In the genomic region with DNA sequence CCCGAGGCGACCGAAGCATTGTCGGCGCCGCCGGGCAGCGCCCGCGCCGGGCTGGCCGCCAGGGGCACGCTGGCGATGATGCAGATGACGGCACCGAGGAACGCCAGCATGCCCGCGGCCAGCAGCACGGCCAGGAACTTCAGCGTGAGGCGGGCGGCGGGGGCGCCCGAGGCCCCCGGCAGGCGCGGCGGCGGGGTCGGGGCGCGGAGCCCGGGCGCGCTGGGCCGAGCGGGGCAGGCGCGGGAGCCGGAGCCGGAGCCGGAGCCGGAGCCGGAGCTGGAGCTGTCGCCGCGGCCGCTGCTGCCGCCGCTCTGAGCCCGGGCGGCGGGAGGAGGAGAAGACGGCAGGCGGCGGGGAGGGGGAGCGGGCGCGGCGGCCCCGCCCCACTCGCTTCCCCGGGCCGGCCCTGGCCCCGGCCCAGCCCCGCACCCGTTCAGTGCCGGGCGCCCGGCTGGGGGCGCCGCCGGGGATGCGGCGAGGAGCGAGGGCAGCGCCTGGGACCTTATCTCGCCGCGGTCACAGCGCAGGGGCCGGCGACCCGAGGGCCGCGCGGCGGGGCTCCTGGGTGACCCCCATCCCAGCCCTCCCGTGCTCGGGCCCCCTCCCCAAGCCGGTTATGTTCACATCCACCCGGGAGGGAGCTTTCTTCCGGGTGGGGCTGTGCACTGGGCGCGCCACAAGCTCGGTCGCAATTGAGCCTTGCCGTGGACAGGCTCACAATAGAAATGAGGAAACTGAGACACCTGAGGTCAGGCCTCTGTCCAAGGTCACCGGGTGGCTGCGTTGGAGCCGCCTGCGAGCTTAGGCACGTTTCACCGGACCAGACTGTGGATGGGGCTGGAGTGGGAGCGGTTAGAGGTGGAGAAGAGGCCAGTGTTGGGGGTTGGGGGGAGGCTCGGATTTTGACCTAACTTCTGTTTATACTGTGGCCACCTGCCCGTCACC, we compare ENCODE assay signal across 8 cellular contexts. TPM values are rescaled to one million over a fixed set of nuclear protein-coding genes. Genes with fewer than 3 reads are reported as not detected.
DNase-seq lines count a peak whose midpoint lies in the region; ATAC-seq and TF ChIP-seq lines count a peak whose summit lies in the region.

A gene (minus strand): TSS at position 313 of the 945 bp plus-strand sequence.

- peaks cover 44% of the 10 kb centered on the region for H3K27me3 Mint-ChIP-seq in activated naive CD8-positive, alpha-beta T cell treated with anti-CD3 and anti-CD28 coated beads, Interleukin-2, amount 50 U/mL, for 24 hours

- no peaks in the 10 kb centered on the region for H3K36me3 Mint-ChIP-seq in activated naive CD8-positive, alpha-beta T cell treated with anti-CD3 and anti-CD28 coated beads, Interleukin-2, amount 50 U/mL, for 24 hours (ENCODE audit: low read depth)

- H3K27ac ChIP-seq in osteoblast (ENCODE audit: low read depth, low read length), result no peak within 1 kb of the TSS

- H3K79me2 ChIP-seq in osteoblast (ENCODE audit: insufficient read depth, low read length), result no peaks in the 10 kb centered on the region

- no peaks in the 10 kb centered on the region for H3K36me3 ChIP-seq in osteoblast (ENCODE audit: insufficient read depth, low read length)

- no peak for TF ChIP-seq CTCF in osteoblast (IDR thresholded peaks at IDR 0.05; ENCODE audit: extremely low read depth, low read depth, low read length)

- peaks cover 51% of the 10 kb centered on the region for H3K27me3 ChIP-seq in osteoblast (ENCODE audit: insufficient read depth, low read length)

- H4K20me1 ChIP-seq in osteoblast (ENCODE audit: insufficient read depth, low read length), result no peaks in the 10 kb centered on the region

- H3K4me1 ChIP-seq in osteoblast (ENCODE audit: insufficient read depth, low read length), result no peaks in the 10 kb centered on the region

- DNase-seq in activated gamma-delta T cell treated with Interleukin-2 at 50 U/mL for 16 hours (peak; percentile 35), activated gamma-delta T cell (lab: John Stamatoyannopoulos, UW) (no peak), RKO (ENCODE audit: low spot score) (peak; percentile 69), Right ventricle myocardium superior (peak; percentile 70), osteoblast (ENCODE audit: insufficient read length, low spot score, missing footprints) (peak; percentile 97)
- DNase-seq in activated naive CD8-positive, alpha-beta T cell treated with anti-CD3 and anti-CD28 coated beads, Interleukin-2, amount 50 U/mL, for 24 hours, result peak; percentile 31
- DNase-seq in effector CD8-positive, alpha-beta T cell (lab: John Stamatoyannopoulos, UW), result no peak

- peaks cover 13% of the 10 kb centered on the region for H3K4me1 Mint-ChIP-seq in activated naive CD8-positive, alpha-beta T cell treated with anti-CD3 and anti-CD28 coated beads, Interleukin-2, amount 50 U/mL, for 24 hours

- no peak within 1 kb of the TSS for H2AFZ ChIP-seq in osteoblast (ENCODE audit: low read length)

- ATAC-seq in activated naive CD8-positive, alpha-beta T cell treated with anti-CD3 and anti-CD28 coated beads, Interleukin-2, amount 50 U/mL, for 24 hours, result peak; percentile 55
- ATAC-seq in Right ventricle myocardium superior (ENCODE audit: poor library complexity), result peak; percentile 88
- ATAC-seq in GM18867 (IDR thresholded peaks at IDR 0.05; ENCODE audit: unreplicated experiment), result no peak

- peak within 1 kb of the TSS; percentile 43 for H3K4me3 ChIP-seq in osteoblast (ENCODE audit: insufficient read depth, low read length)

- intact Hi-C loops in Right ventricle myocardium superior (cut with DNase I), result no loop called here

- no peak within 1 kb of the TSS for H3K27ac Mint-ChIP-seq in activated naive CD8-positive, alpha-beta T cell treated with anti-CD3 and anti-CD28 coated beads, Interleukin-2, amount 50 U/mL, for 24 hours

- peak within 1 kb of the TSS; percentile 72 for H3K4me3 Mint-ChIP-seq in activated naive CD8-positive, alpha-beta T cell treated with anti-CD3 and anti-CD28 coated beads, Interleukin-2, amount 50 U/mL, for 24 hours

- no peaks in the 10 kb centered on the region for H3K9me3 ChIP-seq in osteoblast (ENCODE audit: low read depth, low read length)

- peak within 1 kb of the TSS; percentile 32 for H3K4me2 ChIP-seq in osteoblast (ENCODE audit: insufficient read depth, low read length)

- H3K9me3 Mint-ChIP-seq in activated naive CD8-positive, alpha-beta T cell treated with anti-CD3 and anti-CD28 coated beads, Interleukin-2, amount 50 U/mL, for 24 hours, result no peaks in the 10 kb centered on the region

RNA-seq across cellular contexts. Expression of the gene that starts here (rescaled TPM):
- 16.8 TPM for total RNA-seq in Right ventricle myocardium superior
- total RNA-seq in osteoblast, result 0.72 and 1.5 TPM in 2 replicates

Comparison
In these comparisons a context has a peak if more than half of its experiments do, and no peak if none do; other contexts are left out.
1. DNase-seq: peak in activated gamma-delta T cell treated with Interleukin-2 at 50 U/mL for 16 hours (single experiment), RKO (single experiment), activated naive CD8-positive, alpha-beta T cell treated with anti-CD3 and anti-CD28 coated beads, Interleukin-2, amount 50 U/mL, for 24 hours (single experiment), Right ventricle myocardium superior (single experiment) and osteoblast (single experiment); none in activated gamma-delta T cell (single experiment) and effector CD8-positive, alpha-beta T cell (single experiment).